23 cellular contexts compared by ENCODE assay signal in genomic region chr20:45174434-45175364, GRCh38. TPM values are rescaled to one million over a fixed set of nuclear protein-coding genes. Genes with fewer than 3 reads are reported as not detected.
DNase-seq lines count a peak whose midpoint lies in the region; ATAC-seq, FAIRE-seq and TF ChIP-seq lines count a peak whose summit lies in the region.
"Had no signal": no experiment of that assay in that cellular context is flagged by ENCODE, and none has a peak within 500 bp of the region (broad histone marks: within the 10 kb centered on the region; RNA-seq: fewer than 3 reads in every experiment).

Gene PI3, plus strand, starts transcription at chr20:45174902. Its CDS starts 21 bp downstream, at chr20:45174923.

- peaks cover 11% of the 10 kb centered on the region for H3K27me3 Mint-ChIP-seq in activated CD4-positive, alpha-beta memory T cell treated with anti-CD3 and anti-CD28 coated beads for 36 hours

- no peak for FAIRE-seq in A549 (lab: Jason Lieb, UNC)

- no peak within 1 kb of the TSS for H3K27ac Mint-ChIP-seq in activated CD4-positive, alpha-beta memory T cell treated with anti-CD3 and anti-CD28 coated beads for 36 hours
- H3K27ac Mint-ChIP-seq: activated naive CD4-positive, alpha-beta T cell treated with anti-CD3 and anti-CD28 coated beads, Interleukin-2, amount 50 U/mL, for 24 hours; IgD-negative memory B cell; nephron progenitor cell had no signal

- DNase-seq in A549 (ENCODE audit: low read depth in 1 of 2, low spot score in 1 of 2) (peak in 1 of 2 experiments; percentile 55), M059J (ENCODE audit: low read depth) (peak; percentile 16), epithelial cell of prostate (ENCODE audit: low read depth, low spot score) (peak; percentile 59), lung (ENCODE audit: low spot score) (peak; percentile 68), BE2C (no peak), substantia nigra (lab: John Stamatoyannopoulos, UW) (no peak), activated gamma-delta T cell treated with Interleukin-2 at 50 U/mL for 16 hours (no peak)
- no peak for DNase-seq in activated CD4-positive, alpha-beta memory T cell treated with anti-CD3 and anti-CD28 coated beads for 36 hours
- DNase-seq: activated CD4-positive, CD25-positive, alpha-beta regulatory T cell; activated CD8-positive, alpha-beta memory T cell treated with anti-CD3 and anti-CD28 coated beads, Interleukin-2, amount 50 U/mL, for 4 hours; caudate nucleus; COR-L47; hippocampal formation; left ventricle myocardium inferior; NCI-H510A treated with DMSO at 0.1 percent for 48 hours; nephron progenitor cell; stimulated activated CD4-positive, alpha-beta T cell treated with anti-CD3 and anti-CD28 coated beads, Interleukin-2, amount 100 ng/mL, for 48 hours; T-helper 1 cell; uterus had no signal

- no peak within 1 kb of the TSS for H3K4me3 Mint-ChIP-seq in activated CD4-positive, alpha-beta memory T cell treated with anti-CD3 and anti-CD28 coated beads for 36 hours
- H3K4me3 Mint-ChIP-seq: activated naive CD4-positive, alpha-beta T cell treated with anti-CD3 and anti-CD28 coated beads, Interleukin-2, amount 50 U/mL, for 24 hours; IgD-negative memory B cell; nephron progenitor cell had no signal

- H3K4me1 ChIP-seq in A549 (peaks cover 5% of the 10 kb centered on the region; the same call in 1 of the 3 replicates), lung (ENCODE audit: control insufficient read depth in 2 of 2, insufficient read depth in 2 of 2, low read length in 2 of 2) (no peaks in the 10 kb centered on the region), BE2C (no peaks in the 10 kb centered on the region)
- H3K4me1 ChIP-seq: left ventricle myocardium inferior, uterus had no signal

- H3K36me3 ChIP-seq in lung (ENCODE audit: control insufficient read depth in 2 of 2, insufficient read depth in 2 of 2, low read length in 2 of 2): no peaks in the 10 kb centered on the region
- no peaks in the 10 kb centered on the region for H3K36me3 ChIP-seq in BE2C
- H3K36me3 ChIP-seq: left ventricle myocardium inferior, uterus had no signal

- H3K27ac ChIP-seq in A549 (no peak within 1 kb of the TSS), epithelial cell of prostate (peak within 1 kb of the TSS; percentile 87), lung (ENCODE audit: low read depth in 1 of 2, low read length in 1 of 2) (no peak within 1 kb of the TSS), substantia nigra (ENCODE audit: low read depth, low read length, poor library complexity, severe bottlenecking) (no peak within 1 kb of the TSS)
- H3K27ac ChIP-seq: left ventricle myocardium inferior, uterus had no signal

- POLR2A ChIA-PET in A549 (lab: Yijun Ruan, JAX): no interaction called here
- POLR2A ChIA-PET in activated CD4-positive, alpha-beta memory T cell treated with anti-CD3 and anti-CD28 coated beads for 36 hours (lab: Charles Lee): no interaction called here

- H3K9me3 ChIP-seq in A549: peaks cover 3% of the 10 kb centered on the region; the same call in 1 of the 3 replicates
- no peaks in the 10 kb centered on the region for H3K9me3 ChIP-seq in lung (ENCODE audit: control insufficient read depth in 2 of 2, insufficient read depth in 1 of 2, low read length in 1 of 2)
- no peaks in the 10 kb centered on the region for H3K9me3 ChIP-seq in BE2C
- H3K9me3 ChIP-seq: uterus had no signal

- CTCF ChIA-PET in A549 (lab: Yijun Ruan, JAX): interaction anchor here (0.9 kb wide), 1 partner anchor 9 kb away, joined by 3 read pairs; no protein-coding TSS in a partner anchor
- CTCF ChIA-PET in activated CD4-positive, alpha-beta memory T cell treated with anti-CD3 and anti-CD28 coated beads for 36 hours (lab: Charles Lee): no interaction called here

- intact Hi-C loops in activated CD4-positive, alpha-beta memory T cell treated with anti-CD3 and anti-CD28 coated beads for 36 hours (cut with micrococcal nuclease): no loop called here

- no peak within 1 kb of the TSS for H3K4me2 ChIP-seq in A549

- no peak for TF ChIP-seq RAD21 in A549 (conservative IDR thresholded peaks at IDR 0.05 in 1 of 2, IDR thresholded peaks at IDR 0.05 in 1 of 2)

- 4% methylated on average over 3 of the region's 8 CpGs for WGBS in A549 (ENCODE audit: missing lambda C conversion rate)
- WGBS in lung, 2 donors: 58 to 65% methylated on average over 8 of the region's 8 CpGs

- TF ChIP-seq POLR2A in A549 (IDR thresholded peaks at IDR 0.05; ENCODE audit: low read length): no peak

- H3K27me3 ChIP-seq in lung (ENCODE audit: control insufficient read depth, insufficient read depth) (no peaks in the 10 kb centered on the region), BE2C (peaks cover 10% of the 10 kb centered on the region)
- H3K27me3 ChIP-seq: uterus had no signal

- no peak for TF ChIP-seq EP300 in A549 (IDR thresholded peaks at IDR 0.05)

- TF ChIP-seq CTCF in A549 (IDR thresholded peaks at IDR 0.05) (no peak), lung (IDR thresholded peaks at IDR 0.05; ENCODE audit: control extremely low read depth, extremely low read depth) (no peak), BE2C (IDR thresholded peaks at IDR 0.05; ENCODE audit: low read depth, low read length) (no peak)

- no peaks in the 10 kb centered on the region for H3K4me1 Mint-ChIP-seq in activated CD4-positive, alpha-beta memory T cell treated with anti-CD3 and anti-CD28 coated beads for 36 hours (ENCODE audit: low read depth)
- H3K4me1 Mint-ChIP-seq: IgD-negative memory B cell, nephron progenitor cell had no signal

- H3K9me3 Mint-ChIP-seq in activated CD4-positive, alpha-beta memory T cell treated with anti-CD3 and anti-CD28 coated beads for 36 hours: peaks cover 2% of the 10 kb centered on the region
- H3K9me3 Mint-ChIP-seq: activated naive CD4-positive, alpha-beta T cell treated with anti-CD3 and anti-CD28 coated beads, Interleukin-2, amount 50 U/mL, for 24 hours had no signal

- H3K36me3 Mint-ChIP-seq in activated CD4-positive, alpha-beta memory T cell treated with anti-CD3 and anti-CD28 coated beads for 36 hours: no peaks in the 10 kb centered on the region
- H3K36me3 Mint-ChIP-seq: activated naive CD4-positive, alpha-beta T cell treated with anti-CD3 and anti-CD28 coated beads, Interleukin-2, amount 50 U/mL, for 24 hours; IgD-negative memory B cell had no signal

- ATAC-seq in A549: peak; percentile 33 to 64; a peak in 3 of 6 replicates
- peak; percentile 58 for ATAC-seq in lung (ENCODE audit: insufficient read depth, low FRiP score)
- ATAC-seq: Panc1, right cardiac atrium had no signal

- no peak within 1 kb of the TSS for H3K4me3 ChIP-seq in A549
- no peak within 1 kb of the TSS for H3K4me3 ChIP-seq in lung
- H3K4me3 ChIP-seq in BE2C (ENCODE audit: low read depth, low read length): no peak within 1 kb of the TSS
- H3K4me3 ChIP-seq: left ventricle myocardium inferior, uterus had no signal

TF ChIP-seq in A549, 52 proteins besides CTCF, POLR2A, EP300 and RAD21:
- TF ChIP-seq HOXB13 (CRISPR knock-in tag; IDR thresholded peaks at IDR 0.05; ENCODE audit: low read depth) (no peak), TP53 (CRISPR knock-in tag; IDR thresholded peaks at IDR 0.05) (no peak), RFX5 (IDR thresholded peaks at IDR 0.05) (no peak), ELK1 (IDR thresholded peaks at IDR 0.05; ENCODE audit: low read depth, low read length) (no peak), TFCP2L1 (CRISPR knock-in tag; IDR thresholded peaks at IDR 0.05) (no peak), HOXA7 (CRISPR knock-in tag; IDR thresholded peaks at IDR 0.05) (no peak), ZNF302 (CRISPR knock-in tag; IDR thresholded peaks at IDR 0.05) (no peak), GATA3 (IDR thresholded peaks at IDR 0.05; ENCODE audit: borderline replicate concordance) (no peak), PHF8 (IDR thresholded peaks at IDR 0.05; ENCODE audit: borderline replicate concordance, low read depth) (no peak), BCL3 (IDR thresholded peaks at IDR 0.05) (0 out of 3 replicates have a peak, but pooled peaks have one; percentile 21), CEBPB (IDR thresholded peaks at IDR 0.05) (peak in 1 of 2 experiments; percentile 59; a peak in 2 of 4 replicates)

RNA-seq across cellular contexts. Expression of gene PI3, which starts in this region (rescaled TPM):
- polyA plus RNA-seq in A549 (2011; rRNA removed): 0.35 and 1.1 TPM in 2 replicates
- polyA plus RNA-seq in A549 (2012; cell fraction: cytosol; rRNA removed): 0.78 and 0.86 TPM in 2 replicates
- 0.50 and 0.86 TPM in 2 replicates for polyA plus RNA-seq in A549 (2012; cell fraction: nucleus; rRNA removed)
- 0.18 to 0.39 TPM in 2 of 3 replicates, not detected in the other for polyA plus RNA-seq in A549 (2017; fragmentation: RNase III; extraction: RNeasy Plus Mini Kit Qiagen cat#74134 plus additional on column Dnase treatment)
- polyA minus RNA-seq in A549 (2011; rRNA and poly(A)+ RNA removed): 0.73 and 0.74 TPM in 2 replicates
- not detected in 2 replicates for total RNA-seq in M059J (2014; rRNA removed; shearing (Covaris generic))
- 10 to 100 TPM; 44.9 to 90.4 TPM for total RNA-seq in lung
- 100 to 1,000 TPM in 1 of 2 donors, 10 to 100 TPM in 1; 28.0 to 416 TPM for polyA plus RNA-seq in lung
- polyA plus RNA-seq in BE2C (2012; ENCODE audit: insufficient read depth, insufficient read length, low read depth): not detected
- not detected for total RNA-seq in activated CD4-positive, alpha-beta memory T cell treated with anti-CD3 and anti-CD28 coated beads for 36 hours
- total RNA-seq: left ventricle myocardium inferior, right cardiac atrium, uterus had no signal
- polyA plus RNA-seq: right cardiac atrium had no signal

Comparison
In these comparisons a context has a peak if more than half of its experiments do, and no peak if none do; other contexts are left out.
1. RNA of gene PI3 (total RNA-seq): 44.9 to 90.4 TPM in lung; not detected in M059J and not detected in activated CD4-positive, alpha-beta memory T cell treated with anti-CD3 and anti-CD28 coated beads for 36 hours; every median in the first group is over 10 times any median in the second.
2. RNA of gene PI3 (polyA plus RNA-seq): 28.0 to 416 TPM in lung; 0.18 to 1.1 TPM in A549; every median in the first group is over 10 times any median in the second.
3. Peak in DNase-seq in M059J; RNA of the gene not detected or under 1 TPM.
4. DNase-seq: peak in epithelial cell of prostate (single experiment) and lung (single experiment); none in BE2C (single experiment), substantia nigra (0 of 49), activated CD4-positive, alpha-beta memory T cell treated with anti-CD3 and anti-CD28 coated beads for 36 hours (single experiment) and activated gamma-delta T cell treated with Interleukin-2 at 50 U/mL for 16 hours (single experiment).